ENCODE assay signal across 8 cellular contexts in the genomic region with DNA sequence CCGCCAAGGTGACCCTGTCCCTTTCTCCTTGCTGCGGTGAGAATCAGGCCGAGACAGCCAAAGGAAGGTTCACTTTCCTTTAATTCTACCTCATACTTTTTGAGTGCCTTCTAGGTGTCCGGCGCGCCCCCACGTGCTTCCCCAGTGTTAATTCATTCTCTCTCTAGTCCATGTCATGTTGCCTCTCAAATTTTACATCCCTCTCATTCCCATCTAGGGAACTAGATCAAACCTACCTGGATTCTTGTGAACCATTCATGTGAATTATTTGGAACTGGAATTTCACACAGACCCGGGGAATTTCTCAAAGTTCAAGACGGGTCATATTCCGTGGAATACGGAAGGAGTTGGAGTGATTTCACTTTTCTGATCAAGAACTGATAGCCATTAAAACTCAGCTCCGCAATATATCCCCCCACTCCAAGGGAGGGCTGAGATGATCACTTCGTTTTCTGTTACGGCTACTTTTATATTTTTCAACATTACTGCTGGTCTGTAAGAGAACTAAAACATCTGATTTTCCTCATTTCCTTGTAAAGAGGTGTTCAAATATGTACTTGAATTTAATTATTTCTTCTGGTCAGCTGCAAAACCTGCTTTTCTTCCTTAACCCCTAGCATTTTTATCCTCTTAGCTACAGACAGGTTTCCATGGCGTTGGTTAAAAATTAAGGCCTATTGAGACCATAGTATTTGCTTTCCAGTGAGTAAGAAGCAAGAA. TPM values are rescaled to one million over a fixed set of nuclear protein-coding genes. Genes with fewer than 3 reads are reported as not detected.
DNase-seq lines count a peak whose midpoint lies in the region; ATAC-seq and TF ChIP-seq lines count a peak whose summit lies in the region.

No MANE protein-coding gene starts in this region.

- no peak for TF ChIP-seq CTCF in colonic mucosa (IDR thresholded peaks at IDR 0.05)

- ATAC-seq in HG02759 (IDR thresholded peaks at IDR 0.05; ENCODE audit: unreplicated experiment) (no peak), HG02571 (IDR thresholded peaks at IDR 0.05; ENCODE audit: unreplicated experiment) (no peak)

- H3K4me1 ChIP-seq in NT2/D1 (ENCODE audit: insufficient read depth, insufficient read length) (no peaks in the 10 kb centered on the region), colonic mucosa (peaks cover 14% of the 10 kb centered on the region), muscle layer of duodenum (ENCODE audit: control insufficient read depth in 1 of 2, insufficient read depth in 2 of 2, low read length in 2 of 2) (peaks cover 15 to 31% of the 10 kb centered on the region in 2 donors)

- H3K4me3 ChIP-seq in GM08714 (ENCODE audit: low read length) (peak overlapping the region; percentile 69), NT2/D1 (ENCODE audit: insufficient read length, low read depth) (peak overlapping the region; percentile 96), colonic mucosa (peak overlapping the region; percentile 96), muscle layer of duodenum (ENCODE audit: low read depth in 1 of 2, low read length in 2 of 2) (peak overlapping the region; percentile 78 to 98)

- H3K27me3 ChIP-seq in NT2/D1 (ENCODE audit: insufficient read depth, insufficient read length) (no peaks in the 10 kb centered on the region), colonic mucosa (no peaks in the 10 kb centered on the region), muscle layer of duodenum (ENCODE audit: low read depth, low read length) (no peaks in the 10 kb centered on the region)

- H3K9me3 ChIP-seq in NT2/D1 (ENCODE audit: insufficient read depth, low read length) (no peaks in the 10 kb centered on the region), colonic mucosa (no peaks in the 10 kb centered on the region), muscle layer of duodenum (ENCODE audit: control insufficient read depth in 1 of 2, low read length in 2 of 2) (no peaks in the 10 kb centered on the region)

- H3K36me3 ChIP-seq in NT2/D1 (ENCODE audit: insufficient read depth, insufficient read length, low read length) (peaks cover 31% of the 10 kb centered on the region), colonic mucosa (no peaks in the 10 kb centered on the region), muscle layer of duodenum (ENCODE audit: control insufficient read depth in 1 of 2, insufficient read depth in 2 of 2, low read length in 2 of 2) (peaks cover 5 to 8% of the 10 kb centered on the region in 2 donors)

- peak overlapping the region; percentile 99 for H3K27ac ChIP-seq in colonic mucosa
- peak overlapping the region; percentile 97 for H3K27ac ChIP-seq in muscle layer of duodenum (ENCODE audit: low read length)

- DNase-seq in NT2/D1 (ENCODE audit: low read depth, low spot score) (no peak), colonic mucosa (no peak), HPDE6-E6E7 (ENCODE audit: extremely low spot score) (no peak)
- no peak for DNase-seq in activated CD4-positive, CD25-positive, alpha-beta regulatory T cell treated with anti-CD3 and anti-CD28 coated beads, Interleukin-2, amount 50 U/mL, for 72 hours

- intact Hi-C loops in colonic mucosa (cut with DNase I): no loop called here

- H3K9ac ChIP-seq in NT2/D1 (ENCODE audit: insufficient read length, low read depth): peak overlapping the region; percentile 100
- peak overlapping the region; percentile 69 to 77 for H3K9ac ChIP-seq in colonic mucosa (ENCODE audit: low read depth in 2 of 2, low read length in 2 of 2)

RNA-seq across cellular contexts. Expression of a gene that starts 1.0 kb away (rescaled TPM):
- total RNA-seq in colonic mucosa: 1,000 to 10,000 TPM in 1 of 2 donors, 100 to 1,000 TPM in 1; 982 to 1,067 TPM
